In the genomic region with DNA sequence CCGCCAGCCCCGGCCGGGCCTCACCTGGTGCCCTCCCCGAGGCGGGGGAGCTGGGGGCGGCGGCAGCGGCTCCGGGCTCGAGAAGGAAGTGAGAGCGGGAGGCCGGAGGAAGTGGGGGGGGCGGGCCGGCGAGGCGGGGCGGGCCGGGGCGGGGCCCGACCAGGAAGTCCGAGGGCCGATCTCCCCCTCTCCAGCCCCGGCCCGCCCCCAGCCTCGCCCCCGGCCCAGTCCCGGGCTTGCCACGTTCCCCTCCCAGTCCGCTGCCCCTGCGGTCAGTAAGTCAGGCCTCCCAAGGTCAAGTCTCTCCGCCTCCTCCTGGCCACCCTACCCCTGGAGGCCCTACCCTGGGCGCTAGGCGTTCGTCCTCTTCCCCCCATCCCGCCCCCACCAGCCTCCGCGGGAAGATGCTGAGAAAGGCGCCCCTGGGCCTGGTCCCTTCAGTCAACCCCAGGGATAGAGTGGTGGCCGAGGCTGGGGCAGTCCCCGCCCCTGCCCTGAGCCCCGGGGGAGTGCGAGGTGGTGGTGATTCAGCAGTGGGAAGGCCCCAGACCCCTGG, we compare ENCODE assay signal across 8 cellular contexts. TPM values are rescaled to one million over a fixed set of nuclear protein-coding genes. Genes with fewer than 3 reads are reported as not detected.
DNase-seq lines count a peak whose midpoint lies in the region; ATAC-seq and TF ChIP-seq lines count a peak whose summit lies in the region.

A gene (minus strand): TSS at position 90 of the 556 bp plus-strand sequence. CDS start 12,821 bp downstream, outside the sequence.

- H4K20me1 ChIP-seq in neural progenitor cell (ENCODE audit: low read depth): peaks cover 38% of the 10 kb centered on the region

- no peaks in the 10 kb centered on the region for H3K27me3 Mint-ChIP-seq in CD8-positive, alpha-beta T cell (ENCODE audit: low read depth)
- no peaks in the 10 kb centered on the region for H3K27me3 Mint-ChIP-seq in neural progenitor cell (ENCODE audit: insufficient read depth, low read depth)

- peak within 1 kb of the TSS; percentile 99 for H3K27ac Mint-ChIP-seq in CD8-positive, alpha-beta T cell
- H3K27ac Mint-ChIP-seq in neural progenitor cell: peak within 1 kb of the TSS; percentile 27

- no peaks in the 10 kb centered on the region for H3K9me3 ChIP-seq in CD8-positive, alpha-beta T cell (ENCODE audit: low read length)
- no peaks in the 10 kb centered on the region for H3K9me3 ChIP-seq in neural progenitor cell (ENCODE audit: low read depth)

- H3K79me2 ChIP-seq in neural progenitor cell (ENCODE audit: low read depth): peaks cover 51% of the 10 kb centered on the region

- no peaks in the 10 kb centered on the region for H3K36me3 ChIP-seq in CD8-positive, alpha-beta T cell (ENCODE audit: insufficient read depth, low read length)
- no peaks in the 10 kb centered on the region for H3K36me3 ChIP-seq in neural progenitor cell

- H3F3A ChIP-seq in neural progenitor cell (ENCODE audit: low read depth): peaks cover 6% of the 10 kb centered on the region

- CTCF ChIA-PET in CD8-positive, alpha-beta T cell (lab: Charles Lee): interaction anchor here (0.7 to 20.8 kb wide), 14 partner anchors 10 to 241 kb away, joined by 3 to 548 read pairs (median 6); a partner anchor contains a TSS

- peak within 1 kb of the TSS; percentile 92 for H3K27ac ChIP-seq in CD8-positive, alpha-beta T cell (ENCODE audit: low read depth, low read length)
- no peak within 1 kb of the TSS for H3K27ac ChIP-seq in neural progenitor cell

- H3K9me3 Mint-ChIP-seq in CD8-positive, alpha-beta T cell: no peaks in the 10 kb centered on the region
- no peaks in the 10 kb centered on the region for H3K9me3 Mint-ChIP-seq in neural progenitor cell

- POLR2A ChIA-PET in CD8-positive, alpha-beta T cell (lab: Charles Lee): interaction anchor here (0.6 to 11.0 kb wide), 26 partner anchors 10 to 254 kb away, joined by 3 to 252 read pairs (median 4); a partner anchor contains a TSS

- peaks cover 51% of the 10 kb centered on the region for H3K4me1 Mint-ChIP-seq in CD8-positive, alpha-beta T cell (ENCODE audit: low read depth)
- H3K4me1 Mint-ChIP-seq in neural progenitor cell: peaks cover 26% of the 10 kb centered on the region

- H3K4me3 Mint-ChIP-seq in CD8-positive, alpha-beta T cell: peak within 1 kb of the TSS; percentile 98
- H3K4me3 Mint-ChIP-seq in neural progenitor cell: peak within 1 kb of the TSS; percentile 91

- peaks cover 24% of the 10 kb centered on the region for H3K36me3 Mint-ChIP-seq in CD8-positive, alpha-beta T cell
- H3K36me3 Mint-ChIP-seq in neural progenitor cell: peaks cover 6% of the 10 kb centered on the region

- no peak for TF ChIP-seq CTCF in CD8-positive, alpha-beta T cell (IDR thresholded peaks at IDR 0.05)
- no peak for TF ChIP-seq CTCF in neural progenitor cell (IDR thresholded peaks at IDR 0.05)

- peak within 1 kb of the TSS; percentile 95 for H2AFZ ChIP-seq in neural progenitor cell (replicated peaks)

- H3K9ac ChIP-seq in neural progenitor cell: peak within 1 kb of the TSS; percentile 53

- peak in 4 of 7 experiments; percentile 52 to 68 (median 62) for DNase-seq in CD8-positive, alpha-beta T cell
- DNase-seq in NOMO-1 treated with dmso at 0.1 percent for 144 hours (lab: John Stamatoyannopoulos, UW; ENCODE audit: unreplicated experiment): peak; percentile 82
- DNase-seq in activated gamma-delta T cell (lab: John Stamatoyannopoulos, UW): peak; percentile 69
- DNase-seq in foreskin melanocyte: peak; percentile 78
- no peak for DNase-seq in neural progenitor cell (ENCODE audit: low spot score)
- no peak for DNase-seq in NCI-H187 treated with DMSO at 0.1 percent for 48 hours (lab: John Stamatoyannopoulos, UW)

- H3K27me3 ChIP-seq in CD8-positive, alpha-beta T cell (ENCODE audit: insufficient read depth, low read length): no peaks in the 10 kb centered on the region
- H3K27me3 ChIP-seq in neural progenitor cell: no peaks in the 10 kb centered on the region

- ATAC-seq in CD8-positive, alpha-beta T cell: peak; percentile 76
- peak; percentile 40 for ATAC-seq in GM19035 (IDR thresholded peaks at IDR 0.05; ENCODE audit: unreplicated experiment)
- peak; percentile 45 for ATAC-seq in HG03175 (IDR thresholded peaks at IDR 0.05; ENCODE audit: unreplicated experiment)

- peak within 1 kb of the TSS; percentile 96 for H3K4me2 ChIP-seq in neural progenitor cell

- H3K4me3 ChIP-seq in CD8-positive, alpha-beta T cell (ENCODE audit: low read depth, low read length): peak within 1 kb of the TSS; percentile 95
- peak within 1 kb of the TSS; percentile 98 for H3K4me3 ChIP-seq in neural progenitor cell

- intact Hi-C loops in CD8-positive, alpha-beta T cell (cut with DNase I, micrococcal nuclease): loop anchor here (1.0 to 5.0 kb wide), 9 partner anchors 8 to 784 kb away; a partner anchor contains a TSS

- peaks cover 40% of the 10 kb centered on the region for H3K4me1 ChIP-seq in CD8-positive, alpha-beta T cell (ENCODE audit: insufficient read depth, low read length)
- H3K4me1 ChIP-seq in neural progenitor cell: peaks cover 7% of the 10 kb centered on the region

RNA-seq across cellular contexts. Expression of the gene that starts here (rescaled TPM):
- 100 to 1,000 TPM; 125 to 127 TPM for total RNA-seq in CD8-positive, alpha-beta T cell
- total RNA-seq in neural progenitor cell (ENCODE audit: low replicate concordance): 5.9 and 19.9 TPM in 2 replicates

Comparison
In these comparisons a context has a peak if more than half of its experiments do, and no peak if none do; other contexts are left out.
1. DNase-seq: peak in CD8-positive, alpha-beta T cell (4 of 7), NOMO-1 treated with dmso at 0.1 percent for 144 hours (single experiment), activated gamma-delta T cell (single experiment) and foreskin melanocyte (single experiment); none in neural progenitor cell (single experiment) and NCI-H187 treated with DMSO at 0.1 percent for 48 hours (single experiment).
2. Peak in every context shown above with its lines, with median percentiles within 50 percentile points of each other: ATAC-seq.